Comparison of ENCODE assay signal across 18 cellular contexts in genomic region chr1:234710936-234711335, GRCh38.
DNase-seq lines count a peak whose midpoint lies in the region; ATAC-seq and TF ChIP-seq lines count a peak whose summit lies in the region.
"Had no signal": no experiment of that assay in that cellular context is flagged by ENCODE, and none has a peak within 500 bp of the region (broad histone marks: within the 10 kb centered on the region; RNA-seq: fewer than 3 reads in every experiment).

No MANE protein-coding gene starts in this region.

- H3K27ac ChIP-seq in heart left ventricle, result peak overlapping the region in 7 of 12 donors; percentile 6 to 83 (median 39)
- peak overlapping the region; percentile 40 for H3K27ac ChIP-seq in osteoblast (ENCODE audit: low read depth, low read length)
- peak overlapping the region; percentile 60 to 74 (median 68) for H3K27ac ChIP-seq in transverse colon
- H3K27ac ChIP-seq: KMS-11, PC-9 had no signal

- TF ChIP-seq CTCF in heart left ventricle (IDR thresholded peaks at IDR 0.05) (no peak), osteoblast (IDR thresholded peaks at IDR 0.05; ENCODE audit: extremely low read depth, low read depth, low read length) (no peak), transverse colon (IDR thresholded peaks at IDR 0.05) (no peak)

- no peaks in the 10 kb centered on the region for H3K9me3 ChIP-seq in heart left ventricle
- H3K9me3 ChIP-seq in osteoblast (ENCODE audit: low read depth, low read length), result no peaks in the 10 kb centered on the region
- no peaks in the 10 kb centered on the region for H3K9me3 ChIP-seq in transverse colon

- H3K27me3 ChIP-seq in heart left ventricle (no peaks in the 10 kb centered on the region), osteoblast (ENCODE audit: insufficient read depth, low read length) (no peaks in the 10 kb centered on the region), transverse colon (no peaks in the 10 kb centered on the region)

- H3K36me3 ChIP-seq in heart left ventricle (no peaks in the 10 kb centered on the region), osteoblast (ENCODE audit: insufficient read depth, low read length) (no peaks in the 10 kb centered on the region), transverse colon (no peaks in the 10 kb centered on the region)

- H4K20me1 ChIP-seq in osteoblast (ENCODE audit: insufficient read depth, low read length), result no peaks in the 10 kb centered on the region

- H3K79me2 ChIP-seq in osteoblast (ENCODE audit: insufficient read depth, low read length), result no peaks in the 10 kb centered on the region

- WGBS in heart left ventricle, 4 donors, result 65 to 81% (median 68%) methylated on average over 5 of the region's 5 CpGs
- WGBS in transverse colon (ENCODE audit: low coverage in 1 of 2), 2 donors, result 91 to 92% methylated on average over 3 to 5 of the region's 5 CpGs

- intact Hi-C loops in heart left ventricle (cut with DNase I), result no loop called here
- intact Hi-C loops in Right ventricle myocardium inferior (cut with DNase I), result no loop called here
- intact Hi-C loops in left ventricle myocardium superior (cut with micrococcal nuclease), result loop anchor here (10.0 kb wide), 1 partner anchor 216 kb away; no protein-coding TSS in a partner anchor
- intact Hi-C loops in transverse colon (cut with DNase I; ENCODE audit: low total_unique reads), result no loop called here

- no peak overlapping the region for H3K4me2 ChIP-seq in osteoblast (ENCODE audit: insufficient read depth, low read length)
- H3K4me2 ChIP-seq: KMS-11, PC-9 had no signal

- H2AFZ ChIP-seq in osteoblast (ENCODE audit: low read length), result no peak overlapping the region
- H2AFZ ChIP-seq: PC-9 had no signal

- in situ Hi-C loops in transverse colon (cut with MboI; ENCODE audit: low pct_ligation_motif_present in 1 of 4, low pct_unique_long_range_greater_than_20kb in 1 of 4, low sequenced_read_pairs in 3 of 4), result loop anchor here in 1 of 4 donors (25.0 kb wide), 1 partner anchor 351 kb away; no protein-coding TSS in a partner anchor

- ATAC-seq in heart left ventricle (peak in 2 of 4 donors; percentile 41 to 69), Right ventricle myocardium inferior (no peak), left ventricle myocardium superior (peak; percentile 43), HG03039 (IDR thresholded peaks at IDR 0.05; ENCODE audit: unreplicated experiment) (no peak)

- TF ChIP-seq POLR2A in heart left ventricle (IDR thresholded peaks at IDR 0.05) (no peak), transverse colon (IDR thresholded peaks at IDR 0.05) (no peak)

- TF ChIP-seq EP300 in transverse colon (IDR thresholded peaks at IDR 0.05; ENCODE audit: low read depth), result no peak

- H3K4me1 ChIP-seq in heart left ventricle (peaks cover 0 to 33% (median 7%) of the 10 kb centered on the region in 12 donors), osteoblast (ENCODE audit: insufficient read depth, low read length) (peaks cover 28% of the 10 kb centered on the region), transverse colon (peaks cover 7 to 44% (median 29%) of the 10 kb centered on the region in 4 donors)

- DNase-seq in heart left ventricle (no peak), Right ventricle myocardium inferior (ENCODE audit: missing footprints) (no peak), left ventricle myocardium superior (no peak), osteoblast (ENCODE audit: insufficient read length, low spot score, missing footprints) (no peak), transverse colon (no peak), mesenteric fat pad (ENCODE audit: low spot score) (no peak)
- DNase-seq in activated CD4-positive, alpha-beta T cell treated with anti-CD3 and anti-CD28 coated beads, Interleukin-2, amount 50 U/mL, for 4 hours, result no peak
- DNase-seq: 8988T, DMS 273 treated with DMSO at 0.1 percent for 48 hours, H7, HFFc6, NCI-H1436, NCI-H1930, NCI-H226, NCI-H524 had no signal

- H3K4me3 ChIP-seq in heart left ventricle, result no peak overlapping the region
- H3K4me3 ChIP-seq in osteoblast (ENCODE audit: insufficient read depth, low read length), result no peak overlapping the region
- H3K4me3 ChIP-seq in transverse colon, result no peak overlapping the region
- H3K4me3 ChIP-seq: PC-9 had no signal
